In genomic region chr11:103898577-103899336, GRCh38 we compare ENCODE assay signal across 13 cellular contexts.
A peak's percentile ranks its signal among the peaks of the same experiment; 100 is the strongest.
DNase-seq lines count a peak whose midpoint lies in the region; ATAC-seq, FAIRE-seq and TF ChIP-seq lines count a peak whose summit lies in the region.
"Had no signal": no experiment of that assay in that cellular context is flagged by ENCODE, and none has a peak within 500 bp of the region (broad histone marks: within the 10 kb centered on the region; RNA-seq: fewer than 3 reads in every experiment).

No MANE protein-coding gene starts in this region.

- H3K27ac ChIP-seq in DOHH2 (ENCODE audit: low read depth, low read length) (peak overlapping the region; percentile 90), tibial artery (no peak overlapping the region)

- no peaks in the 10 kb centered on the region for H3K9me3 Mint-ChIP-seq in Caco-2 (ENCODE audit: unreplicated experiment)
- H3K9me3 Mint-ChIP-seq: activated naive CD4-positive, alpha-beta T cell treated with anti-CD3 and anti-CD28 coated beads, Interleukin-2, amount 10 ng/mL, durations not matched to agents 7 days and 5 days had no signal

- H3K4me3 ChIP-seq in DOHH2 (ENCODE audit: low read length) (peak overlapping the region; percentile 57), tibial artery (no peak overlapping the region), Caco-2 (ENCODE audit: low read depth, low read length) (no peak overlapping the region)

- intact Hi-C loops in tibial artery (cut with DNase I; ENCODE audit: low total_unique reads) (no loop called here), Caco-2 (cut with micrococcal nuclease; ENCODE audit: unreplicated experiment) (no loop called here)

- POLR2A ChIA-PET in Caco-2 (lab: Charles Lee): no interaction called here

- H3K27me3 Mint-ChIP-seq in Caco-2 (ENCODE audit: insufficient read depth, unreplicated experiment): peaks cover 2% of the 10 kb centered on the region
- H3K27me3 Mint-ChIP-seq: activated naive CD4-positive, alpha-beta T cell treated with anti-CD3 and anti-CD28 coated beads, Interleukin-2, amount 10 ng/mL, durations not matched to agents 7 days and 5 days had no signal

- no peaks in the 10 kb centered on the region for H3K79me2 ChIP-seq in DOHH2 (ENCODE audit: control insufficient read depth, low read length)

- H3K4me3 Mint-ChIP-seq in Caco-2 (ENCODE audit: unreplicated experiment): no peak overlapping the region
- H3K4me3 Mint-ChIP-seq: activated naive CD4-positive, alpha-beta T cell treated with anti-CD3 and anti-CD28 coated beads, Interleukin-2, amount 10 ng/mL, durations not matched to agents 7 days and 5 days had no signal

- H3K4me2 ChIP-seq in DOHH2 (ENCODE audit: low read length): peak overlapping the region; percentile 77

- ATAC-seq in GM19395 (IDR thresholded peaks at IDR 0.05; ENCODE audit: unreplicated experiment) (peak; percentile 75), HG02852 (IDR thresholded peaks at IDR 0.05; ENCODE audit: unreplicated experiment) (peak; percentile 73), HG03521 (IDR thresholded peaks at IDR 0.05; ENCODE audit: unreplicated experiment) (peak; percentile 73)

- no peaks in the 10 kb centered on the region for H4K20me1 ChIP-seq in DOHH2 (ENCODE audit: control insufficient read depth, insufficient read depth, low read depth, low read length)

- H3K9me3 ChIP-seq in DOHH2 (ENCODE audit: control insufficient read depth, insufficient read depth, low read length) (no peaks in the 10 kb centered on the region), tibial artery (no peaks in the 10 kb centered on the region), Caco-2 (no peaks in the 10 kb centered on the region)

- H3K27me3 ChIP-seq in DOHH2 (ENCODE audit: control insufficient read depth, low read length) (no peaks in the 10 kb centered on the region), tibial artery (no peaks in the 10 kb centered on the region), Caco-2 (replicated peaks; ENCODE audit: control insufficient read depth, insufficient read depth, low read length) (no peaks in the 10 kb centered on the region; the same call in 1 of the 2 replicates)

- H3K36me3 Mint-ChIP-seq in Caco-2 (ENCODE audit: insufficient read depth, unreplicated experiment): no peaks in the 10 kb centered on the region
- H3K36me3 Mint-ChIP-seq: activated naive CD4-positive, alpha-beta T cell treated with anti-CD3 and anti-CD28 coated beads, Interleukin-2, amount 10 ng/mL, durations not matched to agents 7 days and 5 days had no signal

- TF ChIP-seq CTCF in DOHH2 (IDR thresholded peaks at IDR 0.05; ENCODE audit: low read depth, low read length, poor library complexity, severe bottlenecking) (no peak), tibial artery (IDR thresholded peaks at IDR 0.05) (no peak), Caco-2 (IDR thresholded peaks at IDR 0.05; ENCODE audit: insufficient read depth in 1 of 2, low read depth in 1 of 2, low read length in 1 of 2, severe bottlenecking in 1 of 2, unreplicated experiment in 1 of 2) (no peak)

- H3K4me1 Mint-ChIP-seq in Caco-2 (ENCODE audit: low read depth, unreplicated experiment): peaks cover 11% of the 10 kb centered on the region
- H3K4me1 Mint-ChIP-seq: activated naive CD4-positive, alpha-beta T cell treated with anti-CD3 and anti-CD28 coated beads, Interleukin-2, amount 10 ng/mL, durations not matched to agents 7 days and 5 days had no signal

- no peak overlapping the region for H3K27ac Mint-ChIP-seq in Caco-2 (ENCODE audit: unreplicated experiment)
- H3K27ac Mint-ChIP-seq: activated naive CD4-positive, alpha-beta T cell treated with anti-CD3 and anti-CD28 coated beads, Interleukin-2, amount 10 ng/mL, durations not matched to agents 7 days and 5 days had no signal

- H3K4me1 ChIP-seq in DOHH2 (ENCODE audit: control insufficient read depth, low read length) (peaks cover 82% of the 10 kb centered on the region), tibial artery (peaks cover 0 to 7% (median 1%) of the 10 kb centered on the region in 4 donors), Caco-2 (peaks cover 13% of the 10 kb centered on the region)

- no peaks in the 10 kb centered on the region for H3K36me3 ChIP-seq in DOHH2 (ENCODE audit: control insufficient read depth, low read length)
- H3K36me3 ChIP-seq in tibial artery: no peaks in the 10 kb centered on the region
- no peaks in the 10 kb centered on the region for H3K36me3 ChIP-seq in Caco-2 (ENCODE audit: control insufficient read depth, insufficient read depth, low read length)

- CTCF ChIA-PET in Caco-2 (lab: Charles Lee): no interaction called here

- no peak for DNase-seq in tibial artery
- no peak for DNase-seq in Caco-2
- DNase-seq in activated gamma-delta T cell treated with Interleukin-2 at 50 U/mL for 16 hours: no peak
- no peak for DNase-seq in frontal cortex (ENCODE audit: low spot score in 2 of 2)
- DNase-seq: activated CD4-positive, alpha-beta T cell treated with anti-CD3 and anti-CD28 coated beads for 1 hour; activated naive CD4-positive, alpha-beta T cell treated with anti-CD3 and anti-CD28 coated beads, Interleukin-2, amount 10 ng/mL, durations not matched to agents 7 days and 5 days; cortex of kidney; EL; foreskin melanocyte had no signal

- H3F3A ChIP-seq in DOHH2 (ENCODE audit: control insufficient read depth, insufficient read depth): peaks cover 26% of the 10 kb centered on the region

- no peaks in the 10 kb centered on the region for H3K9me2 ChIP-seq in DOHH2 (replicated peaks; ENCODE audit: control insufficient read depth, low read length)

- FAIRE-seq in frontal cortex (lab: Jason Lieb, UNC): no peak

- BruUV-seq in Caco-2 (replicated peaks; lab: Mats Ljungman, UMichigan): no TSS peak
